In the genomic region with DNA sequence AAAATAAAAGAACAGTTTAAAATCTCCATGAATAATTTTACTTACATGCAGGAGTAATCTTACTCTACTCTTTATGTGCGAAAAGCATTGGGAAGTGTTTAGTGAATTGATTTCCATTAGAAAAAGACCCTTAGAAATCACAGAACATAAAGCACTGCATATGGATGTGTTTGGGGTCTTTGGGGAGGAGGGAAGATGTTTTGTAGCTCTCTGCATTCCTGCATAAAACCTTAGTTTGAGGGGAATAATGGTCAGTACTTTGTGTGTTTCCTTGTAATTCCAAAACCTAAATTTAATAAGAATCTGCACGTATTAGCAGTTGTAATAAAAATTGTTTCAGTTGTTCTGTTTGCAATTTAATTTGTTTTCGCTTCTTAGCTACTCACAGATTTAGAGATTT, we compare ENCODE assay signal across 2 cellular contexts.
TF ChIP-seq lines count a peak whose summit lies in the region.

No MANE protein-coding gene starts in this region.

TF ChIP-seq in SK-N-SH, 30 proteins besides CTCF, POLR2A, EP300 and RAD21 (continued from another document):
- TF ChIP-seq REST (IDR thresholded peaks at IDR 0.05; ENCODE audit: low read depth, low read length) (no peak), ELF1 (IDR thresholded peaks at IDR 0.05) (no peak)

TF ChIP-seq in SK-N-SH treated with all-trans-retinoic acid at 6 μM for 48 hours, 23 proteins besides CTCF, POLR2A, EP300 and RAD21 (continued from another document):
- TF ChIP-seq POU6F1 (CRISPR knock-in tag; IDR thresholded peaks at IDR 0.05; ENCODE audit: borderline replicate concordance, low read depth) (no peak), ZNF8 (CRISPR knock-in tag; IDR thresholded peaks at IDR 0.05) (no peak), CREB5 (CRISPR knock-in tag; IDR thresholded peaks at IDR 0.05; ENCODE audit: low read depth) (no peak), ZNF565 (CRISPR knock-in tag; conservative IDR thresholded peaks at IDR 0.05; ENCODE audit: low read depth) (no peak), CSDC2 (CRISPR knock-in tag; IDR thresholded peaks at IDR 0.05) (no peak), ISL1 (CRISPR knock-in tag; IDR thresholded peaks at IDR 0.05) (no peak)
- TF ChIP-seq, protein P1, sequence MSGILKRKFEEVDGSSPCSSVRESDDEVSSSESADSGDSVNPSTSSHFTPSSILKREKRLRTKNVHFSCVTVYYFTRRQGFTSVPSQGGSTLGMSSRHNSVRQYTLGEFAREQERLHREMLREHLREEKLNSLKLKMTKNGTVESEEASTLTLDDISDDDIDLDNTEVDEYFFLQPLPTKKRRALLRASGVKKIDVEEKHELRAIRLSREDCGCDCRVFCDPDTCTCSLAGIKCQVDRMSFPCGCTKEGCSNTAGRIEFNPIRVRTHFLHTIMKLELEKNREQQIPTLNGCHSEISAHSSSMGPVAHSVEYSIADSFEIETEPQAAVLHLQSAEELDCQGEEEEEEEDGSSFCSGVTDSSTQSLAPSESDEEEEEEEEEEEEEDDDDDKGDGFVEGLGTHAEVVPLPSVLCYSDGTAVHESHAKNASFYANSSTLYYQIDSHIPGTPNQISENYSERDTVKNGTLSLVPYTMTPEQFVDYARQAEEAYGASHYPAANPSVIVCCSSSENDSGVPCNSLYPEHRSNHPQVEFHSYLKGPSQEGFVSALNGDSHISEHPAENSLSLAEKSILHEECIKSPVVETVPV (CRISPR knock-in tag; IDR thresholded peaks at IDR 0.05) = no peak
- TF ChIP-seq, protein P2, sequence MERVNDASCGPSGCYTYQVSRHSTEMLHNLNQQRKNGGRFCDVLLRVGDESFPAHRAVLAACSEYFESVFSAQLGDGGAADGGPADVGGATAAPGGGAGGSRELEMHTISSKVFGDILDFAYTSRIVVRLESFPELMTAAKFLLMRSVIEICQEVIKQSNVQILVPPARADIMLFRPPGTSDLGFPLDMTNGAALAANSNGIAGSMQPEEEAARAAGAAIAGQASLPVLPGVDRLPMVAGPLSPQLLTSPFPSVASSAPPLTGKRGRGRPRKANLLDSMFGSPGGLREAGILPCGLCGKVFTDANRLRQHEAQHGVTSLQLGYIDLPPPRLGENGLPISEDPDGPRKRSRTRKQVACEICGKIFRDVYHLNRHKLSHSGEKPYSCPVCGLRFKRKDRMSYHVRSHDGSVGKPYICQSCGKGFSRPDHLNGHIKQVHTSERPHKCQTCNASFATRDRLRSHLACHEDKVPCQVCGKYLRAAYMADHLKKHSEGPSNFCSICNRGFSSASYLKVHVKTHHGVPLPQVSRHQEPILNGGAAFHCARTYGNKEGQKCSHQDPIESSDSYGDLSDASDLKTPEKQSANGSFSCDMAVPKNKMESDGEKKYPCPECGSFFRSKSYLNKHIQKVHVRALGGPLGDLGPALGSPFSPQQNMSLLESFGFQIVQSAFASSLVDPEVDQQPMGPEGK (CRISPR knock-in tag; IDR thresholded peaks at IDR 0.05; ENCODE audit: borderline replicate concordance) = no peak
